In the genomic region with DNA sequence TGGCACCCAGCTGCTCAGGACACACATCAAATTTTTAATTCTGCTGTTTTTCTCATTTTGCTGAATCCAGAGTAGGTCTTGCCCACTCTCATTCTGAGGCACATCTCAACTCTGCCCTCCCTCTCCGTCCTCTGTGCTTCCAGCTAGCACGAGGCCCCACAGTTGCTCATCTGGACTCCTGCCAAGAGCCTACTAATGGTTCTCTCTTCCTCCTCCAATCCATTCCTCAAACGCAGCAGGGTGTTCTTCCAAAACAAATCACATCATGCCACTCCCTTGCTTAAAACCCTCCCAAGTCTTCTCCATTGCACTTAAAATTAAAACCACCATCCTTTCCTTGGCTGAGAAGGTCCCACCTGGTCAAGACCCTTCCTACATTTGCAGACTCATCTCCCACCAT, we compare ENCODE assay signal across 11 cellular contexts. TPM values are rescaled to one million over a fixed set of nuclear protein-coding genes. Genes with fewer than 3 reads are reported as not detected.
DNase-seq lines count a peak whose midpoint lies in the region; ATAC-seq, FAIRE-seq and TF ChIP-seq lines count a peak whose summit lies in the region.
"Had no signal": no experiment of that assay in that cellular context is flagged by ENCODE, and none has a peak within 500 bp of the region (broad histone marks: within the 10 kb centered on the region; RNA-seq: fewer than 3 reads in every experiment).

No MANE protein-coding gene starts in this region.

- no peak for TF ChIP-seq POLR2A in testis (IDR thresholded peaks at IDR 0.05)

- ATAC-seq in HG03139 (IDR thresholded peaks at IDR 0.05; ENCODE audit: unreplicated experiment) (no peak), HG02759 (IDR thresholded peaks at IDR 0.05; ENCODE audit: unreplicated experiment) (no peak)
- ATAC-seq: gastrocnemius medialis, SK-N-SH treated with all-trans-retinoic acid at 6 μM for 48 hours had no signal

- H3K36me3 ChIP-seq in testis (ENCODE audit: low read depth, missing control alignments) = no peaks in the 10 kb centered on the region
- H3K36me3 ChIP-seq: gastrocnemius medialis had no signal

- DNase-seq in NCI-H2196 (lab: John Stamatoyannopoulos, UW; ENCODE audit: unreplicated experiment) (peak; percentile 15), NCI-H2196 treated with DMSO at 0.1 percent for 48 hours (lab: John Stamatoyannopoulos, UW; ENCODE audit: unreplicated experiment) (no peak), NCI-H2227 treated with DMSO at 0.1 percent for 48 hours (lab: John Stamatoyannopoulos, UW) (peak; percentile 79), fibroblast of villous mesenchyme (ENCODE audit: low read depth) (peak; percentile 7), testis (peak; percentile 70), GM19239 (ENCODE audit: insufficient read length, low spot score) (no peak)
- DNase-seq: activated naive CD4-positive, alpha-beta T cell treated with anti-CD3 and anti-CD28 coated beads, Interleukin-2, amount 50 U/mL, for 16 hours had no signal

- no peak for FAIRE-seq in GM19239 (lab: Jason Lieb, UNC)

- H3K4me3 ChIP-seq in fibroblast of villous mesenchyme (ENCODE audit: low read depth, low read length) = no peak overlapping the region
- H3K4me3 ChIP-seq in testis = no peak overlapping the region
- H3K4me3 ChIP-seq: gastrocnemius medialis had no signal

- WGBS in testis, 2 donors = 15 to 21% methylated on average over 3 of the region's 3 CpGs

- TF ChIP-seq CTCF in fibroblast of villous mesenchyme (IDR thresholded peaks at IDR 0.05; ENCODE audit: insufficient read depth, low read depth, low read length) = no peak
- TF ChIP-seq CTCF in testis (IDR thresholded peaks at IDR 0.05) = no peak

- intact Hi-C loops in testis (cut with DNase I; ENCODE audit: low total_unique reads) = no loop called here

- no peaks in the 10 kb centered on the region for H3K27me3 ChIP-seq in testis
- H3K27me3 ChIP-seq: gastrocnemius medialis had no signal

- H3K9me3 ChIP-seq in testis = no peaks in the 10 kb centered on the region
- H3K9me3 ChIP-seq: gastrocnemius medialis had no signal

- no peak overlapping the region for H3K27ac ChIP-seq in testis
- H3K27ac ChIP-seq: gastrocnemius medialis had no signal

- peaks cover 10% of the 10 kb centered on the region for H3K4me1 ChIP-seq in testis
- H3K4me1 ChIP-seq: gastrocnemius medialis had no signal

RNA-seq across cellular contexts. Expression of a gene that starts 49.8 kb away (rescaled TPM):
- total RNA-seq in fibroblast of villous mesenchyme = 9.0 and 9.1 TPM in 2 replicates
- 10 to 100 TPM; 44.0 to 50.2 TPM for total RNA-seq in testis
- polyA plus RNA-seq in testis (ENCODE audit: insufficient read depth, low read depth, low replicate concordance) = 45.3 TPM

Comparison
In these comparisons a context has a peak if more than half of its experiments do, and no peak if none do; other contexts are left out.
1. DNase-seq: peak in NCI-H2196 (single experiment), NCI-H2227 treated with DMSO at 0.1 percent for 48 hours (single experiment), fibroblast of villous mesenchyme (single experiment) and testis (single experiment); none in NCI-H2196 treated with DMSO at 0.1 percent for 48 hours (single experiment) and GM19239 (single experiment).